ENCODE assay signal across 1 cellular context in the genomic region with DNA sequence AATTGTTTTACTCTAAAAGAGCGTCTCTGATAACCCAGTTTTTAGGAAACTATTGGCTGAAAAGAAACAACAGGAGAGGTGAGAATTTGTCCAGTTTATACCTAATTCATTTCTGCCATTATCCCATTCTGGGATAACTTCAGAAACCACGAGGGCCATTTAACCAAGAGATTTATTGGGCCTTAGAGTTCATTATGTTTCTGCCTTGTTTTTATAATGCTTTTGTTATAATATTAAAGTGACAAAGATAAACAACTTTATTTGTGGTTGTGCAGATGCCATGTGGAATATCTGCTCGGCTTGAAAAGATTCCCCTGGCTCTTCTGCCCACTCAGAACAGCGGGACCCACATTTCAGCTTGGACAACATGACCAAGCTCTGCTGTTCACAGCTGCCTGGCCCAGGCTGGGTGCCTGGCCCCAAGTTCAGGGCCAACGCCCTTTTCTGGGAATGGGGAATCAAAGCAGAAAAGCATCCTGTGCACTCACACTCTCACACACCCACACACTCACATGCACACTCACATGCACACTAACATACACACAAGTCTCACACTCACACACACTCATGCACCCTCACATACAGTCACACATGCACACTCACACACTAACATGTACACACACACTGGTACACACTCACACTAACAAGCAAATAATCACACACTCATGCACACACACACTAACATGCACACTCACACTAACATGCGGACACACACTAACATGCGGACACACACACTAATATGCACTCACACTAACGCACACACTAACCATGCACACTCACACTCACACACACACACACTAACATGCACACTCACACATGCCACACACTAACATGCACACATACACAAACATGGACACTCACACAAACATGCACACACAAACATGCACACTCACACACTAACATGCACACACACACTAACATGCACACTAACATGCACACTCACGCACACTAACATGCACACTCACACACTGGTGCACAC.
TF ChIP-seq lines count a peak whose summit lies in the region.

No MANE protein-coding gene starts in this region.

TF ChIP-seq in HEK293, 187 proteins besides CTCF, POLR2A, EP300 and RAD21 (continued from another document and continues in another):
- TF ChIP-seq, protein P1, sequence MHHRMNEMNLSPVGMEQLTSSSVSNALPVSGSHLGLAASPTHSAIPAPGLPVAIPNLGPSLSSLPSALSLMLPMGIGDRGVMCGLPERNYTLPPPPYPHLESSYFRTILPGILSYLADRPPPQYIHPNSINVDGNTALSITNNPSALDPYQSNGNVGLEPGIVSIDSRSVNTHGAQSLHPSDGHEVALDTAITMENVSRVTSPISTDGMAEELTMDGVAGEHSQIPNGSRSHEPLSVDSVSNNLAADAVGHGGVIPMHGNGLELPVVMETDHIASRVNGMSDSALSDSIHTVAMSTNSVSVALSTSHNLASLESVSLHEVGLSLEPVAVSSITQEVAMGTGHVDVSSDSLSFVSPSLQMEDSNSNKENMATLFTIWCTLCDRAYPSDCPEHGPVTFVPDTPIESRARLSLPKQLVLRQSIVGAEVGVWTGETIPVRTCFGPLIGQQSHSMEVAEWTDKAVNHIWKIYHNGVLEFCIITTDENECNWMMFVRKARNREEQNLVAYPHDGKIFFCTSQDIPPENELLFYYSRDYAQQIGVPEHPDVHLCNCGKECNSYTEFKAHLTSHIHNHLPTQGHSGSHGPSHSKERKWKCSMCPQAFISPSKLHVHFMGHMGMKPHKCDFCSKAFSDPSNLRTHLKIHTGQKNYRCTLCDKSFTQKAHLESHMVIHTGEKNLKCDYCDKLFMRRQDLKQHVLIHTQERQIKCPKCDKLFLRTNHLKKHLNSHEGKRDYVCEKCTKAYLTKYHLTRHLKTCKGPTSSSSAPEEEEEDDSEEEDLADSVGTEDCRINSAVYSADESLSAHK (tag by site-specific recombination; IDR thresholded peaks at IDR 0.05): no peak
- TF ChIP-seq ZNF2 (tag by site-specific recombination; IDR thresholded peaks at IDR 0.05): no peak
- no peak; the same call in 1 of the 2 replicates for TF ChIP-seq ZNF670 (tag by site-specific recombination; IDR thresholded peaks at IDR 0.05; ENCODE audit: low read depth)
- TF ChIP-seq BCL11A (tag by site-specific recombination; IDR thresholded peaks at IDR 0.05; ENCODE audit: low read depth): no peak
- no peak for TF ChIP-seq ZNF426 (tag by site-specific recombination; IDR thresholded peaks at IDR 0.05)
- TF ChIP-seq, protein P2, sequence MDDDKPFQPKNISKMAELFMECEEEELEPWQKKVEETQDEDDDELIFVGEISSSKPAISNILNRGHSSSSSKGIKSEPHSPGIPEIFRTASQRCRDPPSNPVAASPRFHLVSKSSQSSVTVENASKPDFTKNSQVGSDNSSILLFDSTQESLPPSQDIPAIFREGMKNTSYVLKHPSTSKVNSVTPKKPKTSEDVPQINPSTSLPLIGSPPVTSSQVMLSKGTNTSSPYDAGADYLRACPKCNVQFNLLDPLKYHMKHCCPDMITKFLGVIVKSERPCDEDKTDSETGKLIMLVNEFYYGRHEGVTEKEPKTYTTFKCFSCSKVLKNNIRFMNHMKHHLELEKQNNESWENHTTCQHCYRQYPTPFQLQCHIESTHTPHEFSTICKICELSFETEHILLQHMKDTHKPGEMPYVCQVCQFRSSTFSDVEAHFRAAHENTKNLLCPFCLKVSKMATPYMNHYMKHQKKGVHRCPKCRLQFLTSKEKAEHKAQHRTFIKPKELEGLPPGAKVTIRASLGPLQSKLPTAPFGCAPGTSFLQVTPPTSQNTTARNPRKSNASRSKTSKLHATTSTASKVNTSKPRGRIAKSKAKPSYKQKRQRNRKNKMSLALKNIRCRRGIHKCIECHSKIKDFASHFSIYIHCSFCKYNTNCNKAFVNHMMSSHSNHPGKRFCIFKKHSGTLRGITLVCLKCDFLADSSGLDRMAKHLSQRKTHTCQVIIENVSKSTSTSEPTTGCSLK (tag by site-specific recombination; IDR thresholded peaks at IDR 0.05): 0 out of 2 replicates have a peak, but pooled peaks have one; percentile 73
- TF ChIP-seq KLF7 (tag by site-specific recombination; IDR thresholded peaks at IDR 0.05; ENCODE audit: borderline replicate concordance): no peak
- 0 out of 2 replicates have a peak, but pooled peaks have one; percentile 25 for TF ChIP-seq PRDM2 (tag by site-specific recombination; IDR thresholded peaks at IDR 0.05; ENCODE audit: borderline replicate concordance)
- no peak for TF ChIP-seq ZNF677 (tag by site-specific recombination; IDR thresholded peaks at IDR 0.05)
- no peak for TF ChIP-seq YY1 (tag by site-specific recombination; IDR thresholded peaks at IDR 0.05)
- no peak for TF ChIP-seq BCL11B (tag by site-specific recombination; IDR thresholded peaks at IDR 0.05; ENCODE audit: low read depth)
- TF ChIP-seq ZNF157 (tag by site-specific recombination; IDR thresholded peaks at IDR 0.05): no peak
- no peak for TF ChIP-seq ZSCAN5A (tag by site-specific recombination; IDR thresholded peaks at IDR 0.05)
- TF ChIP-seq ZNF366 (tag by site-specific recombination; conservative IDR thresholded peaks at IDR 0.05): no peak
- TF ChIP-seq PBX3 (CRISPR knock-in tag; IDR thresholded peaks at IDR 0.05): no peak
- TF ChIP-seq, protein P3, sequence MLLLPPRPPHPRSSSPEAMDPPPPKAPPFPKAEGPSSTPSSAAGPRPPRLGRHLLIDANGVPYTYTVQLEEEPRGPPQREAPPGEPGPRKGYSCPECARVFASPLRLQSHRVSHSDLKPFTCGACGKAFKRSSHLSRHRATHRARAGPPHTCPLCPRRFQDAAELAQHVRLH (tag by site-specific recombination; IDR thresholded peaks at IDR 0.05): no peak
- TF ChIP-seq ZNF114 (tag by site-specific recombination; IDR thresholded peaks at IDR 0.05): no peak
- TF ChIP-seq ZNF596 (tag by site-specific recombination; IDR thresholded peaks at IDR 0.05): no peak
- TF ChIP-seq ZNF701 (tag by site-specific recombination; IDR thresholded peaks at IDR 0.05): no peak
- TF ChIP-seq ZNF707 (tag by site-specific recombination; IDR thresholded peaks at IDR 0.05): 0 out of 2 replicates have a peak, but pooled peaks have one; percentile 22
- TF ChIP-seq ZNF843 (tag by site-specific recombination; IDR thresholded peaks at IDR 0.05): no peak
- TF ChIP-seq MZF1 (tag by site-specific recombination; IDR thresholded peaks at IDR 0.05; ENCODE audit: borderline replicate concordance): no peak
- TF ChIP-seq, protein P4, sequence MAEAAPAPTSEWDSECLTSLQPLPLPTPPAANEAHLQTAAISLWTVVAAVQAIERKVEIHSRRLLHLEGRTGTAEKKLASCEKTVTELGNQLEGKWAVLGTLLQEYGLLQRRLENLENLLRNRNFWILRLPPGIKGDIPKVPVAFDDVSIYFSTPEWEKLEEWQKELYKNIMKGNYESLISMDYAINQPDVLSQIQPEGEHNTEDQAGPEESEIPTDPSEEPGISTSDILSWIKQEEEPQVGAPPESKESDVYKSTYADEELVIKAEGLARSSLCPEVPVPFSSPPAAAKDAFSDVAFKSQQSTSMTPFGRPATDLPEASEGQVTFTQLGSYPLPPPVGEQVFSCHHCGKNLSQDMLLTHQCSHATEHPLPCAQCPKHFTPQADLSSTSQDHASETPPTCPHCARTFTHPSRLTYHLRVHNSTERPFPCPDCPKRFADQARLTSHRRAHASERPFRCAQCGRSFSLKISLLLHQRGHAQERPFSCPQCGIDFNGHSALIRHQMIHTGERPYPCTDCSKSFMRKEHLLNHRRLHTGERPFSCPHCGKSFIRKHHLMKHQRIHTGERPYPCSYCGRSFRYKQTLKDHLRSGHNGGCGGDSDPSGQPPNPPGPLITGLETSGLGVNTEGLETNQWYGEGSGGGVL (tag by site-specific recombination; IDR thresholded peaks at IDR 0.05): no peak; the same call in 1 of the 2 replicates
- no peak for TF ChIP-seq ZNF785 (tag by site-specific recombination; IDR thresholded peaks at IDR 0.05)
- TF ChIP-seq ZNF10 (tag by site-specific recombination; IDR thresholded peaks at IDR 0.05): no peak
- no peak for TF ChIP-seq ZNF132 (tag by site-specific recombination; IDR thresholded peaks at IDR 0.05; ENCODE audit: borderline replicate concordance)
- no peak for TF ChIP-seq ZNF514 (tag by site-specific recombination; IDR thresholded peaks at IDR 0.05)
- TF ChIP-seq, protein P5, sequence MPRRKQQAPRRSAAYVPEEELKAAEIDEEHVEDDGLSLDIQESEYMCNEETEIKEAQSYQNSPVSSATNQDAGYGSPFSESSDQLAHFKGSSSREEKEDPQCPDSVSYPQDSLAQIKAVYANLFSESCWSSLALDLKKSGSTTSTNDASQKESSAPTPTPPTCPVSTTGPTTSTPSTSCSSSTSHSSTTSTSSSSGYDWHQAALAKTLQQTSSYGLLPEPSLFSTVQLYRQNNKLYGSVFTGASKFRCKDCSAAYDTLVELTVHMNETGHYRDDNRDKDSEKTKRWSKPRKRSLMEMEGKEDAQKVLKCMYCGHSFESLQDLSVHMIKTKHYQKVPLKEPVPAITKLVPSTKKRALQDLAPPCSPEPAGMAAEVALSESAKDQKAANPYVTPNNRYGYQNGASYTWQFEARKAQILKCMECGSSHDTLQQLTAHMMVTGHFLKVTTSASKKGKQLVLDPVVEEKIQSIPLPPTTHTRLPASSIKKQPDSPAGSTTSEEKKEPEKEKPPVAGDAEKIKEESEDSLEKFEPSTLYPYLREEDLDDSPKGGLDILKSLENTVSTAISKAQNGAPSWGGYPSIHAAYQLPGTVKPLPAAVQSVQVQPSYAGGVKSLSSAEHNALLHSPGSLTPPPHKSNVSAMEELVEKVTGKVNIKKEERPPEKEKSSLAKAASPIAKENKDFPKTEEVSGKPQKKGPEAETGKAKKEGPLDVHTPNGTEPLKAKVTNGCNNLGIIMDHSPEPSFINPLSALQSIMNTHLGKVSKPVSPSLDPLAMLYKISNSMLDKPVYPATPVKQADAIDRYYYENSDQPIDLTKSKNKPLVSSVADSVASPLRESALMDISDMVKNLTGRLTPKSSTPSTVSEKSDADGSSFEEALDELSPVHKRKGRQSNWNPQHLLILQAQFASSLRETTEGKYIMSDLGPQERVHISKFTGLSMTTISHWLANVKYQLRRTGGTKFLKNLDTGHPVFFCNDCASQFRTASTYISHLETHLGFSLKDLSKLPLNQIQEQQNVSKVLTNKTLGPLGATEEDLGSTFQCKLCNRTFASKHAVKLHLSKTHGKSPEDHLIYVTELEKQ (tag by site-specific recombination; IDR thresholded peaks at IDR 0.05; ENCODE audit: borderline replicate concordance): no peak
- no peak for TF ChIP-seq GLIS1 (tag by site-specific recombination; IDR thresholded peaks at IDR 0.05)
- TF ChIP-seq ZNF571 (tag by site-specific recombination; IDR thresholded peaks at IDR 0.05): no peak
- TF ChIP-seq ZNF664 (tag by site-specific recombination; IDR thresholded peaks at IDR 0.05): no peak
